Comparison of ENCODE assay signal across 34 cellular contexts in genomic region chr1:204935155-204935554, GRCh38.
"Had no signal": no experiment of that assay in that cellular context is flagged by ENCODE, and none has a peak within 500 bp of the region (broad histone marks: within the 10 kb centered on the region; RNA-seq: fewer than 3 reads in every experiment).

No MANE protein-coding gene starts in this region.

- H3K36me3 ChIP-seq: adrenal gland, ascending aorta, cardiac muscle cell had no signal

- FAIRE-seq: bronchial epithelial cell, TTC549 had no signal

- H3K9me3 ChIP-seq: adrenal gland, ascending aorta had no signal

- H3K4me3 ChIP-seq: adrenal gland, ascending aorta, cardiac muscle cell had no signal

- DNase-seq: activated B cell treated with CpG ODN at 0.5 μM for 24 hours; activated CD4-positive, alpha-beta memory T cell treated with anti-CD3 and anti-CD28 coated beads, Interleukin-2, amount 10 ng/mL, durations not matched to agents 7 days and 5 days; activated CD4-positive, alpha-beta T cell treated with anti-CD3 and anti-CD28 coated beads for 4 hours; activated CD4-positive, alpha-beta T cell treated with anti-CD3 and anti-CD28 coated beads, Interleukin-2, amount 10 ng/mL, durations not matched to agents 24 days and 14 days; activated CD4-positive, alpha-beta T cell treated with anti-CD3 and anti-CD28 coated beads, Interleukin-2, amount 50 U/mL, for 1 hour; activated CD4-positive, alpha-beta T cell treated with anti-CD3 and anti-CD28 coated beads, Interleukin-2, amount 50 U/mL, for 4 hours; activated CD4-positive, CD25-positive, alpha-beta regulatory T cell treated with anti-CD3 and anti-CD28 coated beads, Interleukin-2, amount 50 U/mL, for 72 hours; activated CD8-positive, alpha-beta memory T cell treated with anti-CD3 and anti-CD28 coated beads for 24 hours; activated CD8-positive, alpha-beta memory T cell treated with anti-CD3 and anti-CD28 coated beads, Interleukin-2, amount 10 ng/mL, durations not matched to agents 7 days and 5 days; activated CD8-positive, alpha-beta memory T cell treated with anti-CD3 and anti-CD28 coated beads, Interleukin-2, amount 50 U/mL, for 48 hours; activated CD8-positive, alpha-beta T cell treated with anti-CD3 and anti-CD28 coated beads, Interleukin-2, amount 10 ng/mL, durations not matched to agents 7 days and 5 days; activated effector memory CD4-positive, alpha-beta T cell treated with anti-CD3 and anti-CD28 coated beads, Interleukin-2, amount 50 U/mL, for 16 hours; activated gamma-delta T cell treated with Interleukin-2 at 50 U/mL for 16 hours; activated naive CD4-positive, alpha-beta T cell; activated naive CD4-positive, alpha-beta T cell treated with anti-CD3 and anti-CD28 coated beads for 36 hours; activated naive CD4-positive, alpha-beta T cell treated with anti-CD3 and anti-CD28 coated beads, Interleukin-2, amount 50 U/mL, for 16 hours; activated naive CD8-positive, alpha-beta T cell treated with anti-CD3 and anti-CD28 coated beads for 36 hours; activated T-cell treated with anti-CD3 and anti-CD28 coated beads, Interleukin-2, amount 50 U/mL, for 24 hours; activated T-cell treated with anti-CD3 and anti-CD28 coated beads, Interleukin-2, amount 50 U/mL, for 72 hours; amniotic stem cell; anterior cingulate cortex; caudate nucleus; cerebellar nuclear complex; T-helper 1 cell; T-helper 2 cell; T-helper 9 cell had no signal

- ATAC-seq: activated CD8-positive, alpha-beta memory T cell treated with anti-CD3 and anti-CD28 coated beads, Interleukin-2, amount 10 ng/mL, durations not matched to agents 7 days and 5 days; activated CD8-positive, alpha-beta T cell treated with anti-CD3 and anti-CD28 coated beads, Interleukin-2, amount 10 ng/mL, durations not matched to agents 7 days and 5 days; activated naive CD4-positive, alpha-beta T cell treated with anti-CD3 and anti-CD28 coated beads, Interleukin-2, amount 50 U/mL, for 72 hours; activated T-cell treated with anti-CD3 and anti-CD28 coated beads, Interleukin-2, amount 50 U/mL, for 72 hours; activated T-helper 17 cell treated with anti-CD3 and anti-CD28 coated beads, Interleukin-2, amount 50 U/mL, for 72 hours had no signal

- H3K27ac ChIP-seq: adrenal gland, ascending aorta, cardiac muscle cell, VCaP had no signal

- H3K4me1 ChIP-seq: adrenal gland, ascending aorta had no signal

- H3K27me3 ChIP-seq: adrenal gland, ascending aorta had no signal
